In genomic region chr15:67918205-67918861, GRCh38 we compare ENCODE assay signal across 15 cellular contexts.
DNase-seq lines count a peak whose midpoint lies in the region; ATAC-seq and TF ChIP-seq lines count a peak whose summit lies in the region.
"Had no signal": no experiment of that assay in that cellular context is flagged by ENCODE, and none has a peak within 500 bp of the region (broad histone marks: within the 10 kb centered on the region; RNA-seq: fewer than 3 reads in every experiment).

No MANE protein-coding gene starts in this region.

- H2BK120ac ChIP-seq in trophoblast cell (ENCODE audit: insufficient read depth, low read length, poor library complexity): peak overlapping the region; percentile 70

- peak overlapping the region; percentile 75 for H2BK12ac ChIP-seq in trophoblast cell (ENCODE audit: low read length)

- TF ChIP-seq CTCF in heart right ventricle (IDR thresholded peaks at IDR 0.05) (no peak), hepatocyte (IDR thresholded peaks at IDR 0.05; ENCODE audit: poor library complexity) (no peak)

- H2BK5ac ChIP-seq in trophoblast cell (ENCODE audit: low read depth, low read length, poor library complexity): no peak overlapping the region

- H4K8ac ChIP-seq in trophoblast cell (ENCODE audit: low read depth, low read length): peak overlapping the region; percentile 22

- H4K12ac ChIP-seq in trophoblast cell (ENCODE audit: low read depth, low read length): no peak overlapping the region

- peak overlapping the region; percentile 54 for H3K18ac ChIP-seq in trophoblast cell (ENCODE audit: low read length)

- H3K79me1 ChIP-seq in trophoblast cell (ENCODE audit: low read length): peaks cover 8% of the 10 kb centered on the region

- DNase-seq in heart right ventricle (no peak), left cardiac atrium (no peak), hepatocyte (ENCODE audit: low spot score) (no peak), trophoblast cell (no peak), aorta (no peak)
- DNase-seq in stimulated activated CD4-positive, alpha-beta T cell treated with anti-CD3 and anti-CD28 coated beads, Interleukin-1b, Interleukin-23, amount 100 ng/mL, for 48 hours: no peak
- DNase-seq: ACHN; activated CD8-positive, alpha-beta memory T cell treated with anti-CD3 and anti-CD28 coated beads, Interleukin-2, amount 50 U/mL, for 48 hours; KG1; NCI-H187 treated with DMSO at 0.1 percent for 48 hours; NCI-H2227 treated with DMSO at 0.1 percent for 48 hours; PC-3; stimulated activated CD4-positive, alpha-beta T cell treated with anti-CD3 and anti-CD28 coated beads, Interleukin-12 subunit alpha, Interleukin-12 subunit beta, amount 100 ng/mL, for 4 hours had no signal

- 95 to 98% methylated on average over 10 of the region's 10 CpGs for WGBS in heart right ventricle, 2 donors
- 85% methylated on average over 10 of the region's 10 CpGs for WGBS in hepatocyte (ENCODE audit: low lambda C conversion rate, missing lambda C conversion rate)
- no CpG with 5 or more reads among the region's 10 CpGs for WGBS in trophoblast cell (ENCODE audit: extremely low coverage, insufficient coverage, insufficient read length)
- WGBS in aorta, 2 donors: 43 to 68% methylated on average over 10 of the region's 10 CpGs

- intact Hi-C loops in heart right ventricle (cut with DNase I) (loop anchor here in 2 of 10 donors (5.0 to 10.0 kb wide), 2 partner anchors 54 to 134 kb away; partner anchors contain the start of gene PIAS1 (in 1 of the 2)), left cardiac atrium (cut with DNase I) (no loop called here), aorta (cut with DNase I) (loop anchor here in 1 of 2 donors (5.0 kb wide), 1 partner anchor 49 kb away; no protein-coding TSS in a partner anchor)

- H4K20me1 ChIP-seq in hepatocyte (ENCODE audit: insufficient read depth, poor library complexity, severe bottlenecking): no peaks in the 10 kb centered on the region

- H3K4ac ChIP-seq in trophoblast cell (ENCODE audit: low read depth, low read length): no peak overlapping the region

- H3K36me3 ChIP-seq in heart right ventricle: no peaks in the 10 kb centered on the region
- no peaks in the 10 kb centered on the region for H3K36me3 ChIP-seq in hepatocyte (replicated peaks; ENCODE audit: insufficient read depth, low read depth)
- no peaks in the 10 kb centered on the region for H3K36me3 ChIP-seq in trophoblast cell (ENCODE audit: control insufficient read depth in 1 of 2, insufficient read depth in 2 of 2, low read length in 2 of 2)
- no peaks in the 10 kb centered on the region for H3K36me3 ChIP-seq in aorta (ENCODE audit: control insufficient read depth in 1 of 2, insufficient read depth in 2 of 2, low read length in 1 of 2)

- peak in 2 of 8 donors; percentile 4 to 32 for ATAC-seq in heart right ventricle
- ATAC-seq in left cardiac atrium: no peak
- no peak for ATAC-seq in aorta (ENCODE audit: low FRiP score)
- ATAC-seq in GM19023 (IDR thresholded peaks at IDR 0.05; ENCODE audit: unreplicated experiment): no peak
- no peak for ATAC-seq in HG02678 (IDR thresholded peaks at IDR 0.05; ENCODE audit: unreplicated experiment)
- ATAC-seq: PC-3 had no signal

- no peak overlapping the region for H3K23ac ChIP-seq in trophoblast cell (ENCODE audit: low read length)

- H3K4me1 ChIP-seq in heart right ventricle (peaks cover 10 to 46% (median 33%) of the 10 kb centered on the region in 9 donors), hepatocyte (ENCODE audit: insufficient read depth) (peaks cover 47% of the 10 kb centered on the region), trophoblast cell (ENCODE audit: control insufficient read depth in 1 of 2, insufficient read depth in 2 of 2, low read length in 2 of 2) (peaks cover 15 to 19% of the 10 kb centered on the region in 2 experiments), aorta (ENCODE audit: control insufficient read depth in 1 of 2, insufficient read depth in 2 of 2, low read length in 2 of 2) (peaks cover 10 to 19% of the 10 kb centered on the region in 2 donors)

- peak overlapping the region; percentile 58 for H4K91ac ChIP-seq in trophoblast cell (ENCODE audit: low read depth, low read length)

- H3K14ac ChIP-seq in trophoblast cell (ENCODE audit: low read length): peak overlapping the region; percentile 15

- no peaks in the 10 kb centered on the region for H3K9me2 ChIP-seq in hepatocyte (replicated peaks; ENCODE audit: insufficient read depth)

- H3K4me2 ChIP-seq in hepatocyte (no peak overlapping the region), trophoblast cell (ENCODE audit: low read length) (no peak overlapping the region)

- H2AFZ ChIP-seq in hepatocyte: no peak overlapping the region
- no peak overlapping the region for H2AFZ ChIP-seq in trophoblast cell (ENCODE audit: insufficient read depth, low read length, poor library complexity)

- H3K9me3 ChIP-seq in heart right ventricle: peaks cover 0 to 11% (median 0%) of the 10 kb centered on the region in 11 donors
- H3K9me3 ChIP-seq in hepatocyte (ENCODE audit: low read depth): no peaks in the 10 kb centered on the region
- H3K9me3 ChIP-seq in trophoblast cell (ENCODE audit: insufficient read depth, low read depth, low read length): peaks cover 2% of the 10 kb centered on the region
- H3K9me3 ChIP-seq in aorta (ENCODE audit: control insufficient read depth, low read length): no peaks in the 10 kb centered on the region

- H3K4me3 ChIP-seq in heart right ventricle (no peak overlapping the region), hepatocyte (no peak overlapping the region), trophoblast cell (ENCODE audit: low read depth, low read length) (no peak overlapping the region), aorta (ENCODE audit: low read length in 2 of 2) (no peak overlapping the region)

- H3K27ac ChIP-seq in heart right ventricle: peak overlapping the region in 8 of 10 donors; percentile 3 to 91 (median 77)
- H3K27ac ChIP-seq in hepatocyte: peak overlapping the region; percentile 94
- H3K27ac ChIP-seq in trophoblast cell (ENCODE audit: low read depth, low read length): peak overlapping the region; percentile 38
- H3K27ac ChIP-seq in aorta (ENCODE audit: low read depth in 1 of 2, low read length in 2 of 2): peak overlapping the region; percentile 3 to 18

- no peaks in the 10 kb centered on the region for H3K27me3 ChIP-seq in heart right ventricle
- H3K27me3 ChIP-seq in hepatocyte: no peaks in the 10 kb centered on the region
- H3K27me3 ChIP-seq in trophoblast cell (ENCODE audit: insufficient read depth, low read length): no peaks in the 10 kb centered on the region
- H3K27me3 ChIP-seq in aorta (ENCODE audit: control insufficient read depth in 1 of 2, insufficient read depth in 2 of 2, low read length in 1 of 2): no peaks in the 10 kb centered on the region

- H3K9ac ChIP-seq in trophoblast cell (ENCODE audit: low read length): no peak overlapping the region

- peak overlapping the region; percentile 58 for H2AK5ac ChIP-seq in trophoblast cell (ENCODE audit: low read length)

- no peaks in the 10 kb centered on the region for H3K79me2 ChIP-seq in hepatocyte
- H3K79me2 ChIP-seq in trophoblast cell (ENCODE audit: control insufficient read depth, insufficient read depth, low read length, poor library complexity): no peaks in the 10 kb centered on the region

Comparison
In these comparisons a context has a peak if more than half of its experiments do, and no peak if none do; other contexts are left out.
1. H3K27ac ChIP-seq: peak in every context shown above with its lines; median percentile 94 in hepatocyte; 77 in heart right ventricle; 38 in trophoblast cell; 10 in aorta.